10 cellular contexts compared by ENCODE assay signal in the genomic region with DNA sequence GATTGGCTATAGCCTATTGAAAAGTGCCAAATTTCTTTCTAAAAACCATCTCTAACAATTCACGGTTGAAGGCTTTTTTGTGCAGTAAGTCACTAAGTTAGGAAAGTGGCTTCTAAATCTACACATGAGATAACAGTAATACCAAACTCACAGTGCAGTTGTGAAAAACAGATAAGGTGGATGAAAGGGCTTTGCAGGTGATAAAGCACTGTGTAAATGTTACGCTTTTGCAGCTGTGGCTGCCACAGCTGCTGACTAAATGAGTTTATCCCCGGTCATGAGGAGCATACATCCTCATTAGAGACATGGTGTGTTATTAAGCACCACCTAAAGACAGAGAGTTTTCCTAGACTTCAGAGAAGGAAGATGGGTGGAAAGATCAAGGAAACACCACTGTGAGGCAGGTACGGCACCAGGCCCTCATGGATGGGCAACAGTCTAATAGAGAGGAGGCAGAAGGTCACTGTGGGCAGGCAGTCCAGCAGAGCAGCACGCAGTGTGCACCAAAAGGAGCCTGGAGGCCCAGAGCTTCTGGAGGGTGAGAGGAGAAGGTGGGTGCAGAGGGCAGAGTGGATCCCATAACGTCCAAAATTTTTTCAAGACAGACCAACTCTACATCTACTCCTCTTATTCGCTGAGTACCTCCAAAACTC.
DNase-seq lines count a peak whose midpoint lies in the region; ATAC-seq and TF ChIP-seq lines count a peak whose summit lies in the region.
"Had no signal": no experiment of that assay in that cellular context is flagged by ENCODE, and none has a peak within 500 bp of the region (broad histone marks: within the 10 kb centered on the region; RNA-seq: fewer than 3 reads in every experiment).

No MANE protein-coding gene starts in this region.

- peaks cover 10% of the 10 kb centered on the region for H3K4me1 ChIP-seq in OCI-LY7 (ENCODE audit: insufficient read depth, low read length, poor library complexity, severe bottlenecking)
- H3K4me1 ChIP-seq in colonic mucosa, result peaks cover 4% of the 10 kb centered on the region
- peaks cover 8% of the 10 kb centered on the region for H3K4me1 ChIP-seq in psoas muscle

- no peaks in the 10 kb centered on the region for H4K20me1 ChIP-seq in OCI-LY7 (ENCODE audit: insufficient read depth, low read length)

- DNase-seq in NCI-H510A treated with DMSO at 0.1 percent for 48 hours (lab: John Stamatoyannopoulos, UW) (peak; percentile 70), NCI-H510A (lab: John Stamatoyannopoulos, UW) (no peak), OCI-LY7 (ENCODE audit: low spot score) (no peak), colonic mucosa (no peak), psoas muscle (no peak)
- no peak for DNase-seq in activated T-helper 2 cell treated with anti-CD3 and anti-CD28 coated beads, Interferon-gamma antibody, Interleukin-2, Interleukin-4, amounts not matched to agents 10 μg/mL and 5 μg/mL and 100 μg/mL, durations not matched to agents 14 hours and 24 hours and 36 hours (ENCODE audit: low spot score)

- CTCF ChIA-PET in OCI-LY7 (lab: Charles Lee; ENCODE audit: unreplicated experiment), result no interaction called here

- intact Hi-C loops in OCI-LY7 (cut with micrococcal nuclease; ENCODE audit: unreplicated experiment), result no loop called here
- intact Hi-C loops in colonic mucosa (cut with DNase I), result no loop called here
- intact Hi-C loops in psoas muscle (cut with DNase I), result loop anchor here in 1 of 2 donors (5.0 kb wide), 1 partner anchor 104 kb away; no protein-coding TSS in a partner anchor
- intact Hi-C loops in activated T-helper 2 cell treated with anti-CD3 and anti-CD28 coated beads, Interferon-gamma antibody, Interleukin-2, Interleukin-4, amounts not matched to agents 10 μg/mL and 5 μg/mL and 100 μg/mL, durations not matched to agents 14 hours and 24 hours and 36 hours (cut with micrococcal nuclease), result loop anchor here (2.0 kb wide), 1 partner anchor 103 kb away; no protein-coding TSS in a partner anchor

- BruUV-seq in OCI-LY7 (replicated peaks; lab: Mats Ljungman, UMichigan), result no TSS peak

- H3K4me3 ChIP-seq in OCI-LY7 (ENCODE audit: low read depth, low read length, poor library complexity, severe bottlenecking), result no peak overlapping the region
- no peak overlapping the region for H3K4me3 ChIP-seq in colonic mucosa
- no peak overlapping the region for H3K4me3 ChIP-seq in psoas muscle

- H3K27me3 Mint-ChIP-seq in activated T-helper 2 cell treated with anti-CD3 and anti-CD28 coated beads, Interferon-gamma antibody, Interleukin-2, Interleukin-4, amounts not matched to agents 10 μg/mL and 5 μg/mL and 100 μg/mL, durations not matched to agents 14 hours and 24 hours and 36 hours (ENCODE audit: low read depth), result peaks cover 14% of the 10 kb centered on the region

- no peak overlapping the region for H2AFZ ChIP-seq in OCI-LY7 (ENCODE audit: low read length)

- 0 out of 2 replicates have a peak overlapping the region, but pooled peaks have one; percentile 4 for H3K4me2 ChIP-seq in OCI-LY7 (ENCODE audit: low read length)

- no peaks in the 10 kb centered on the region for H3K9me2 ChIP-seq in OCI-LY7 (ENCODE audit: insufficient read depth, low read length)

- no peaks in the 10 kb centered on the region for H3K9me3 Mint-ChIP-seq in activated T-helper 2 cell treated with anti-CD3 and anti-CD28 coated beads, Interferon-gamma antibody, Interleukin-2, Interleukin-4, amounts not matched to agents 10 μg/mL and 5 μg/mL and 100 μg/mL, durations not matched to agents 14 hours and 24 hours and 36 hours

- peak; percentile 15 to 38 (median 27) for ATAC-seq in psoas muscle
- no peak for ATAC-seq in GM18502 (IDR thresholded peaks at IDR 0.05; ENCODE audit: poor library complexity, unreplicated experiment)
- ATAC-seq in HG03045 (IDR thresholded peaks at IDR 0.05; ENCODE audit: unreplicated experiment), result no peak

- H3K36me3 ChIP-seq in OCI-LY7 (ENCODE audit: insufficient read depth, low read length) (no peaks in the 10 kb centered on the region), colonic mucosa (no peaks in the 10 kb centered on the region), psoas muscle (ENCODE audit: insufficient read depth in 1 of 2, low read depth in 1 of 2) (no peaks in the 10 kb centered on the region)

- H3K9ac ChIP-seq in colonic mucosa (ENCODE audit: low read depth in 2 of 2, low read length in 2 of 2), result peak overlapping the region in 1 of 2 donors; percentile 26

- H3K27ac ChIP-seq in OCI-LY7 (ENCODE audit: low read depth, low read length, poor library complexity, severe bottlenecking) (no peak overlapping the region), colonic mucosa (peak overlapping the region; percentile 63), psoas muscle (peak overlapping the region; percentile 37)
- H3K27ac ChIP-seq: HL-60 had no signal

- H3K27me3 ChIP-seq in colonic mucosa, result no peaks in the 10 kb centered on the region
- H3K27me3 ChIP-seq in psoas muscle (ENCODE audit: insufficient read depth in 3 of 3, low read length in 2 of 3), result peaks cover 0 to 2% (median 0%) of the 10 kb centered on the region in 3 donors

- POLR2A ChIA-PET in OCI-LY7 (lab: Charles Lee), result no interaction called here

- peaks cover 21% of the 10 kb centered on the region for H3K4me1 Mint-ChIP-seq in activated T-helper 2 cell treated with anti-CD3 and anti-CD28 coated beads, Interferon-gamma antibody, Interleukin-2, Interleukin-4, amounts not matched to agents 10 μg/mL and 5 μg/mL and 100 μg/mL, durations not matched to agents 14 hours and 24 hours and 36 hours (ENCODE audit: low read depth)

- no peak for TF ChIP-seq CTCF in OCI-LY7 (conservative IDR thresholded peaks at IDR 0.05; ENCODE audit: low read length)
- no peak for TF ChIP-seq CTCF in colonic mucosa (IDR thresholded peaks at IDR 0.05)
- no peak for TF ChIP-seq CTCF in psoas muscle (IDR thresholded peaks at IDR 0.05)

- no peak overlapping the region for H3K4me3 Mint-ChIP-seq in activated T-helper 2 cell treated with anti-CD3 and anti-CD28 coated beads, Interferon-gamma antibody, Interleukin-2, Interleukin-4, amounts not matched to agents 10 μg/mL and 5 μg/mL and 100 μg/mL, durations not matched to agents 14 hours and 24 hours and 36 hours (ENCODE audit: low read depth)
- H3K4me3 Mint-ChIP-seq: activated CD4-positive, alpha-beta T cell treated with anti-CD3 and anti-CD28 coated beads, Interleukin-2, amount 10 ng/mL, durations not matched to agents 24 days and 14 days had no signal

- no peaks in the 10 kb centered on the region for H3K9me3 ChIP-seq in OCI-LY7 (ENCODE audit: low read length)
- H3K9me3 ChIP-seq in colonic mucosa, result no peaks in the 10 kb centered on the region
- H3K9me3 ChIP-seq in psoas muscle, result no peaks in the 10 kb centered on the region

- no peaks in the 10 kb centered on the region for H3K36me3 Mint-ChIP-seq in activated T-helper 2 cell treated with anti-CD3 and anti-CD28 coated beads, Interferon-gamma antibody, Interleukin-2, Interleukin-4, amounts not matched to agents 10 μg/mL and 5 μg/mL and 100 μg/mL, durations not matched to agents 14 hours and 24 hours and 36 hours (ENCODE audit: low read depth)

- H3K27ac Mint-ChIP-seq in activated T-helper 2 cell treated with anti-CD3 and anti-CD28 coated beads, Interferon-gamma antibody, Interleukin-2, Interleukin-4, amounts not matched to agents 10 μg/mL and 5 μg/mL and 100 μg/mL, durations not matched to agents 14 hours and 24 hours and 36 hours, result no peak overlapping the region
- H3K27ac Mint-ChIP-seq: activated CD4-positive, alpha-beta T cell treated with anti-CD3 and anti-CD28 coated beads, Interleukin-2, amount 10 ng/mL, durations not matched to agents 24 days and 14 days had no signal

- WGBS in psoas muscle, 3 donors, result 56 to 64% (median 63%) methylated on average over 7 of the region's 7 CpGs

- H3K79me2 ChIP-seq in OCI-LY7 (ENCODE audit: insufficient read depth, low read depth, low read length), result no peaks in the 10 kb centered on the region

Comparison
In these comparisons a context has a peak if more than half of its experiments do, and no peak if none do; other contexts are left out.
1. ATAC-seq: peak in psoas muscle (4 of 4); none in GM18502 (single experiment) and HG03045 (single experiment).